10 cellular contexts compared by ENCODE assay signal in the genomic region with DNA sequence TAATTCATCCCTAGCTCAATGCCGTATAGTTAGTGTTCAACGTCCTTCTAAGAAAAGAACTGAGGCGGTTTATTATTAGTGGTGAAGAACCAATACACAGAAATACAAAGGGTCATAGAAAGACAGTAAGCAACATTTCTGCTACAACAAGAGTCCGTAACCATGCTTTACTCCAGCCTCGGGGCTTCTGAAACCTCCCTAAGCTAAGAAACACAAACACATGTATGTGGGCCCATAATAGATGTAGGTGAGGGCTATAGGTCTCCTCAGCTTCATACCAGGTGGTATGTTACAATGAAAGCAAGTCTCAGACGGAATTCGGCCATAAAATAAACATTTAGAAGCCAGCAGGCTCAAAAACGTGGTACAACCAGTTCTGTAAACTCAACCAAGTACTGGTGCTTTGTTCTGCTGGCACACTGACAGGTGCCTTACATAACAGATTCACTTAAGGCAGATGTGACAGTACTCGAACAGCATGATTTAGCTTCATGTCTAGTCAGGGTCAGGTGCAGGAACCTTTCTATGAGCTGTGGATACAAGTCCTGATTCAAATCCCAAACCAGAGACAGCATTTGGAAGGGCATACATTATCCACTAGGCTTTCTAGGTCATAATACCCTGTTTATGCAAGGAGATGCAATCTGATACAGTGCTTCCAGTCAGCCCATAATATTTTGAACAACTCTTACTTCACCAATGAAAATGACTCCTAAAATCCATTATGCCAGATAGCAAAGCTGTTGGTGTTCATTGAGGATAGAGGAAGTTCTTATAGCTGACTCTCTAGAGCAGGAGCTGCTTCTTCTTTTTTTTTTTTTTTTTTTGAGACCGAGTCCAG.
DNase-seq lines count a peak whose midpoint lies in the region; ATAC-seq, FAIRE-seq and TF ChIP-seq lines count a peak whose summit lies in the region.
"Had no signal": no experiment of that assay in that cellular context is flagged by ENCODE, and none has a peak within 500 bp of the region (broad histone marks: within the 10 kb centered on the region; RNA-seq: fewer than 3 reads in every experiment).

No MANE protein-coding gene starts in this region.

- H3K4me1 Mint-ChIP-seq in activated CD4-positive, alpha-beta memory T cell treated with anti-CD3 and anti-CD28 coated beads for 36 hours (ENCODE audit: low read depth): peaks cover 30% of the 10 kb centered on the region

- no peak overlapping the region for H3K4me3 Mint-ChIP-seq in activated CD4-positive, alpha-beta memory T cell treated with anti-CD3 and anti-CD28 coated beads for 36 hours
- H3K4me3 Mint-ChIP-seq: brain had no signal

- H3K27me3 Mint-ChIP-seq in activated CD4-positive, alpha-beta memory T cell treated with anti-CD3 and anti-CD28 coated beads for 36 hours: no peaks in the 10 kb centered on the region

- H3K9me3 Mint-ChIP-seq in activated CD4-positive, alpha-beta memory T cell treated with anti-CD3 and anti-CD28 coated beads for 36 hours: no peaks in the 10 kb centered on the region
- H3K9me3 Mint-ChIP-seq: brain had no signal

- ATAC-seq in pancreas: peak; percentile 75 to 91 (median 86)
- no peak for ATAC-seq in HG03135 (IDR thresholded peaks at IDR 0.05; ENCODE audit: unreplicated experiment)

- no peak overlapping the region for H3K27ac Mint-ChIP-seq in activated CD4-positive, alpha-beta memory T cell treated with anti-CD3 and anti-CD28 coated beads for 36 hours
- H3K27ac Mint-ChIP-seq: brain had no signal

- H3K4me1 ChIP-seq in duodenal mucosa (ENCODE audit: control insufficient read depth in 1 of 2, insufficient read depth in 2 of 2, low read length in 2 of 2) (peaks cover 23 to 36% of the 10 kb centered on the region in 2 donors), pancreas (peaks cover 10 to 25% (median 17%) of the 10 kb centered on the region in 3 donors), BE2C (no peaks in the 10 kb centered on the region)

- POLR2A ChIA-PET in activated CD4-positive, alpha-beta memory T cell treated with anti-CD3 and anti-CD28 coated beads for 36 hours (lab: Charles Lee): no interaction called here

- H3K27me3 ChIP-seq in duodenal mucosa (ENCODE audit: control insufficient read depth in 1 of 2, insufficient read depth in 2 of 2, low read length in 2 of 2) (no peaks in the 10 kb centered on the region), pancreas (no peaks in the 10 kb centered on the region), BE2C (no peaks in the 10 kb centered on the region)

- 39 to 43% methylated on average over 10 of the region's 10 CpGs for WGBS in pancreas, 2 donors

- DNase-seq in DMS153 (lab: John Stamatoyannopoulos, UW) (peak; percentile 90), NCI-H748 (lab: John Stamatoyannopoulos, UW; ENCODE audit: unreplicated experiment) (peak; percentile 82), pancreas (peak in 4 of 6 donors; percentile 60 to 75 (median 72)), BE2C (no peak), activated gamma-delta T cell (lab: John Stamatoyannopoulos, UW) (no peak)
- no peak for DNase-seq in activated CD4-positive, alpha-beta memory T cell treated with anti-CD3 and anti-CD28 coated beads for 36 hours
- DNase-seq: T-helper 2 cell had no signal

- no peak for TF ChIP-seq CTCF in pancreas (IDR thresholded peaks at IDR 0.05)
- TF ChIP-seq CTCF in BE2C (IDR thresholded peaks at IDR 0.05; ENCODE audit: low read depth, low read length): no peak

- H3K36me3 ChIP-seq in duodenal mucosa (ENCODE audit: control insufficient read depth in 1 of 2, insufficient read depth in 2 of 2, low read length in 2 of 2) (no peaks in the 10 kb centered on the region), pancreas (no peaks in the 10 kb centered on the region), BE2C (no peaks in the 10 kb centered on the region)

- FAIRE-seq in pancreas (lab: Jason Lieb, UNC): no peak

- peak overlapping the region; percentile 4 to 19 for H3K9ac ChIP-seq in duodenal mucosa (ENCODE audit: low read depth in 1 of 2, low read length in 2 of 2)

- H3K27ac ChIP-seq in duodenal mucosa (ENCODE audit: low read depth, low read length): no peak overlapping the region
- H3K27ac ChIP-seq in pancreas: peak overlapping the region; percentile 18 to 71 (median 62)

- intact Hi-C loops in pancreas (cut with DNase I): no loop called here
- intact Hi-C loops in activated CD4-positive, alpha-beta memory T cell treated with anti-CD3 and anti-CD28 coated beads for 36 hours (cut with micrococcal nuclease): no loop called here

- H3K4me3 ChIP-seq in duodenal mucosa (ENCODE audit: low read depth in 1 of 2, low read length in 2 of 2): no peak overlapping the region
- H3K4me3 ChIP-seq in pancreas: no peak overlapping the region
- no peak overlapping the region for H3K4me3 ChIP-seq in BE2C (ENCODE audit: low read depth, low read length)

- CTCF ChIA-PET in activated CD4-positive, alpha-beta memory T cell treated with anti-CD3 and anti-CD28 coated beads for 36 hours (lab: Charles Lee): no interaction called here

- no peaks in the 10 kb centered on the region for H3K36me3 Mint-ChIP-seq in activated CD4-positive, alpha-beta memory T cell treated with anti-CD3 and anti-CD28 coated beads for 36 hours
- H3K36me3 Mint-ChIP-seq: brain had no signal

- H3K9me3 ChIP-seq in duodenal mucosa (ENCODE audit: control insufficient read depth in 1 of 2, low read length in 2 of 2) (no peaks in the 10 kb centered on the region), pancreas (no peaks in the 10 kb centered on the region), BE2C (no peaks in the 10 kb centered on the region)

Comparison
In these comparisons a context has a peak if more than half of its experiments do, and no peak if none do; other contexts are left out.
1. DNase-seq: peak in DMS153 (single experiment), NCI-H748 (single experiment) and pancreas (4 of 6); none in activated CD4-positive, alpha-beta memory T cell treated with anti-CD3 and anti-CD28 coated beads for 36 hours (single experiment), BE2C (single experiment) and activated gamma-delta T cell (single experiment).